ENCODE assay signal across 25 cellular contexts in genomic region chr1:62110198-62110817, GRCh38.
DNase-seq lines count a peak whose midpoint lies in the region; ATAC-seq and TF ChIP-seq lines count a peak whose summit lies in the region.
"Had no signal": no experiment of that assay in that cellular context is flagged by ENCODE, and none has a peak within 500 bp of the region (broad histone marks: within the 10 kb centered on the region; RNA-seq: fewer than 3 reads in every experiment).

No MANE protein-coding gene starts in this region.

- TF ChIP-seq POLR2A in Peyer's patch (IDR thresholded peaks at IDR 0.05) = no peak

- H3K27ac ChIP-seq in psoas muscle (peak overlapping the region; percentile 60), Peyer's patch (no peak overlapping the region)
- H3K27ac ChIP-seq in effector memory CD4-positive, alpha-beta T cell (ENCODE audit: insufficient read depth, low read length, poor library complexity, severe bottlenecking) = no peak overlapping the region
- H3K27ac ChIP-seq: ascending aorta, neutrophil, testis, vagina had no signal

- H3K9me3 Mint-ChIP-seq in activated T-helper 1 cell treated with anti-CD3 and anti-CD28 coated beads, Interleukin-12 subunit alpha, Interleukin-12 subunit beta, Interleukin-2, Interleukin-4 antibody, amounts not matched to agents 30 ng/mL and 10 ng/mL and 1 ng/mL, durations not matched to agents 14 hours and 24 hours and 36 hours = no peaks in the 10 kb centered on the region
- H3K9me3 Mint-ChIP-seq: activated B cell treated with CpG ODN at 0.5 μM for 24 hours; activated T-helper 2 cell treated with anti-CD3 and anti-CD28 coated beads, Interferon-gamma antibody, Interleukin-2, Interleukin-4, amounts not matched to agents 10 μg/mL and 5 μg/mL and 100 μg/mL, durations not matched to agents 14 hours and 24 hours and 36 hours had no signal

- H3K36me3 ChIP-seq in psoas muscle (ENCODE audit: insufficient read depth in 1 of 2, low read depth in 1 of 2) (peaks cover 0 to 11% of the 10 kb centered on the region in 2 donors), Peyer's patch (no peaks in the 10 kb centered on the region)
- no peaks in the 10 kb centered on the region for H3K36me3 ChIP-seq in effector memory CD4-positive, alpha-beta T cell (ENCODE audit: control insufficient read depth, insufficient read depth, low read length)
- H3K36me3 ChIP-seq: MG63, neutrophil, vagina had no signal

- no peaks in the 10 kb centered on the region for H3K36me3 Mint-ChIP-seq in activated T-helper 1 cell treated with anti-CD3 and anti-CD28 coated beads, Interleukin-12 subunit alpha, Interleukin-12 subunit beta, Interleukin-2, Interleukin-4 antibody, amounts not matched to agents 30 ng/mL and 10 ng/mL and 1 ng/mL, durations not matched to agents 14 hours and 24 hours and 36 hours (ENCODE audit: low read depth)

- peak overlapping the region; percentile 1 for H3K27ac Mint-ChIP-seq in activated T-helper 1 cell treated with anti-CD3 and anti-CD28 coated beads, Interleukin-12 subunit alpha, Interleukin-12 subunit beta, Interleukin-2, Interleukin-4 antibody, amounts not matched to agents 30 ng/mL and 10 ng/mL and 1 ng/mL, durations not matched to agents 14 hours and 24 hours and 36 hours
- H3K27ac Mint-ChIP-seq: activated B cell treated with CpG ODN at 0.5 μM for 24 hours; activated naive CD8-positive, alpha-beta T cell; activated T-helper 2 cell treated with anti-CD3 and anti-CD28 coated beads, Interferon-gamma antibody, Interleukin-2, Interleukin-4, amounts not matched to agents 10 μg/mL and 5 μg/mL and 100 μg/mL, durations not matched to agents 14 hours and 24 hours and 36 hours had no signal

- WGBS in psoas muscle, 3 donors = 31 to 50% (median 32%) methylated on average over 11 of the region's 11 CpGs

- TF ChIP-seq CTCF in fibroblast of mammary gland (conservative IDR thresholded peaks at IDR 0.05; ENCODE audit: control insufficient read depth, insufficient read depth, low read depth, low read length) (no peak), psoas muscle (IDR thresholded peaks at IDR 0.05) (no peak), Peyer's patch (IDR thresholded peaks at IDR 0.05) (no peak)

- intact Hi-C loops in activated T-helper 1 cell treated with anti-CD3 and anti-CD28 coated beads, Interleukin-12 subunit alpha, Interleukin-12 subunit beta, Interleukin-2, Interleukin-4 antibody, amounts not matched to agents 30 ng/mL and 10 ng/mL and 1 ng/mL, durations not matched to agents 14 hours and 24 hours and 36 hours (cut with micrococcal nuclease) = no loop called here
- intact Hi-C loops in psoas muscle (cut with DNase I) = no loop called here

- H3K4me1 ChIP-seq in psoas muscle = peaks cover 15% of the 10 kb centered on the region
- no peaks in the 10 kb centered on the region for H3K4me1 ChIP-seq in Peyer's patch
- H3K4me1 ChIP-seq in effector memory CD4-positive, alpha-beta T cell (ENCODE audit: control insufficient read depth, insufficient read depth, low read length, poor library complexity, severe bottlenecking) = no peaks in the 10 kb centered on the region
- H3K4me1 ChIP-seq: ascending aorta, testis, vagina had no signal

- ATAC-seq in psoas muscle = peak; percentile 78 to 97 (median 86)
- ATAC-seq in HG03354 (IDR thresholded peaks at IDR 0.05; ENCODE audit: poor library complexity, severe bottlenecking, unreplicated experiment) = no peak
- no peak for ATAC-seq in GM21528 (IDR thresholded peaks at IDR 0.05; ENCODE audit: low FRiP score, unreplicated experiment)
- ATAC-seq: esophagus mucosa, K562 had no signal

- no peaks in the 10 kb centered on the region for H3K4me1 Mint-ChIP-seq in activated T-helper 1 cell treated with anti-CD3 and anti-CD28 coated beads, Interleukin-12 subunit alpha, Interleukin-12 subunit beta, Interleukin-2, Interleukin-4 antibody, amounts not matched to agents 30 ng/mL and 10 ng/mL and 1 ng/mL, durations not matched to agents 14 hours and 24 hours and 36 hours (ENCODE audit: low read depth)
- H3K4me1 Mint-ChIP-seq: activated B cell treated with CpG ODN at 0.5 μM for 24 hours had no signal

- H3K9me3 ChIP-seq in psoas muscle = no peaks in the 10 kb centered on the region
- H3K9me3 ChIP-seq in Peyer's patch = no peaks in the 10 kb centered on the region
- no peaks in the 10 kb centered on the region for H3K9me3 ChIP-seq in effector memory CD4-positive, alpha-beta T cell (ENCODE audit: control insufficient read depth, low read length)
- H3K9me3 ChIP-seq: ascending aorta, MG63, neutrophil, testis, vagina had no signal

- DNase-seq in Ammon's horn (ENCODE audit: low spot score) (peak; percentile 4), fibroblast of mammary gland (ENCODE audit: low read depth) (peak; percentile 43), psoas muscle (no peak), Peyer's patch (no peak)
- no peak for DNase-seq in activated T-helper 1 cell treated with anti-CD3 and anti-CD28 coated beads, Interleukin-12 subunit alpha, Interleukin-12 subunit beta, Interleukin-2, Interleukin-4 antibody, amounts not matched to agents 30 ng/mL and 10 ng/mL and 1 ng/mL, durations not matched to agents 14 hours and 24 hours and 36 hours (ENCODE audit: low spot score)
- DNase-seq in effector memory CD4-positive, alpha-beta T cell = no peak
- DNase-seq: activated B cell treated with CpG ODN at 0.5 μM for 24 hours; activated CD8-positive, alpha-beta memory T cell treated with anti-CD3 and anti-CD28 coated beads, Interleukin-2, amount 50 U/mL, for 48 hours; MG63; NCI-H1417; NCI-H2081 treated with DMSO at 0.1 percent for 48 hours; NCI-H446; stimulated activated CD4-positive, alpha-beta T cell treated with anti-CD3 and anti-CD28 coated beads, Interleukin-12 subunit alpha, Interleukin-12 subunit beta, amount 100 ng/mL, for 4 hours; stimulated activated CD4-positive, alpha-beta T cell treated with anti-CD3 and anti-CD28 coated beads, Interleukin-4, amount 100 ng/mL, for 4 hours; stimulated activated naive CD4-positive, alpha-beta T cell treated with Interleukin-2 at 50 U/mL for 16 hours; testis had no signal

- no peaks in the 10 kb centered on the region for H3K27me3 Mint-ChIP-seq in activated T-helper 1 cell treated with anti-CD3 and anti-CD28 coated beads, Interleukin-12 subunit alpha, Interleukin-12 subunit beta, Interleukin-2, Interleukin-4 antibody, amounts not matched to agents 30 ng/mL and 10 ng/mL and 1 ng/mL, durations not matched to agents 14 hours and 24 hours and 36 hours (ENCODE audit: insufficient read depth)
- H3K27me3 Mint-ChIP-seq: activated B cell treated with CpG ODN at 0.5 μM for 24 hours; activated naive CD8-positive, alpha-beta T cell had no signal

- H3K4me3 ChIP-seq in fibroblast of mammary gland (ENCODE audit: control insufficient read depth, low read depth, low read length) (no peak overlapping the region), psoas muscle (no peak overlapping the region), Peyer's patch (no peak overlapping the region)
- no peak overlapping the region for H3K4me3 ChIP-seq in effector memory CD4-positive, alpha-beta T cell (ENCODE audit: insufficient read depth, low read depth, low read length, poor library complexity, severe bottlenecking)
- H3K4me3 ChIP-seq: ascending aorta, K562, MG63, testis, vagina had no signal

- H3K27me3 ChIP-seq in psoas muscle (ENCODE audit: insufficient read depth in 3 of 3, low read length in 2 of 3) (no peaks in the 10 kb centered on the region), Peyer's patch (no peaks in the 10 kb centered on the region)
- no peaks in the 10 kb centered on the region for H3K27me3 ChIP-seq in effector memory CD4-positive, alpha-beta T cell (replicated peaks; ENCODE audit: control insufficient read depth, insufficient read depth, low read length, poor library complexity, severe bottlenecking)
- H3K27me3 ChIP-seq: ascending aorta, MG63, neutrophil, testis, vagina had no signal

- no peak overlapping the region for H3K4me3 Mint-ChIP-seq in activated T-helper 1 cell treated with anti-CD3 and anti-CD28 coated beads, Interleukin-12 subunit alpha, Interleukin-12 subunit beta, Interleukin-2, Interleukin-4 antibody, amounts not matched to agents 30 ng/mL and 10 ng/mL and 1 ng/mL, durations not matched to agents 14 hours and 24 hours and 36 hours
- H3K4me3 Mint-ChIP-seq: activated B cell treated with CpG ODN at 0.5 μM for 24 hours; activated naive CD8-positive, alpha-beta T cell had no signal

Comparison
In these comparisons a context has a peak if more than half of its experiments do, and no peak if none do; other contexts are left out.
1. DNase-seq: peak in Ammon's horn (single experiment) and fibroblast of mammary gland (single experiment); none in activated T-helper 1 cell treated with anti-CD3 and anti-CD28 coated beads, Interleukin-12 subunit alpha, Interleukin-12 subunit beta, Interleukin-2, Interleukin-4 antibody, amounts not matched to agents 30 ng/mL and 10 ng/mL and 1 ng/mL, durations not matched to agents 14 hours and 24 hours and 36 hours (single experiment), psoas muscle (0 of 2), Peyer's patch (0 of 3) and effector memory CD4-positive, alpha-beta T cell (0 of 3).
2. ATAC-seq: peak in psoas muscle (4 of 4); none in HG03354 (single experiment) and GM21528 (single experiment).